25 cellular contexts compared by ENCODE assay signal in genomic region chr15:50140097-50140496, GRCh38. TPM values are rescaled to one million over a fixed set of nuclear protein-coding genes. Genes with fewer than 3 reads are reported as not detected.
"Had no signal": no experiment of that assay in that cellular context is flagged by ENCODE, and none has a peak within 500 bp of the region (broad histone marks: within the 10 kb centered on the region; RNA-seq: fewer than 3 reads in every experiment).

No MANE protein-coding gene starts in this region.

- H3K4me1 ChIP-seq: vagina had no signal

- H3K4me1 Mint-ChIP-seq: naive B cell had no signal

- DNase-seq: activated B cell treated with CpG ODN at 0.5 μM for 24 hours; activated CD4-positive, alpha-beta T cell treated with anti-CD3 and anti-CD28 coated beads, Interleukin-2, amount 50 U/mL, for 4 hours; activated naive CD4-positive, alpha-beta T cell; activated T-cell treated with anti-CD3 and anti-CD28 coated beads for 4 hours; activated T-cell treated with anti-CD3 and anti-CD28 coated beads, Interleukin-2, amount 50 U/mL, for 72 hours; effector CD4-positive, alpha-beta T cell; left ventricle myocardium superior; naive B cell; nephron progenitor cell; stimulated activated CD4-positive, alpha-beta T cell treated with anti-CD3 and anti-CD28 coated beads, Interleukin-4, amount 100 ng/mL, for 24 hours had no signal

- H3K9me3 Mint-ChIP-seq: activated B cell treated with CpG ODN at 0.5 μM for 24 hours; central memory CD8-positive, alpha-beta T cell; mesothelial cell of epicardium; naive B cell; nephron progenitor cell; stimulated activated effector memory CD8-positive, alpha-beta T cell treated with anti-CD3 and anti-CD28 coated beads, Interleukin-12 subunit alpha, Interleukin-12 subunit beta, amount 100 ng/mL, for 72 hours; type B pancreatic cell had no signal

- H3K9me3 ChIP-seq: esophagus muscularis mucosa, neutrophil, vagina had no signal

- H3K36me3 ChIP-seq: esophagus muscularis mucosa, neutrophil, vagina had no signal

- H3K4me3 ChIP-seq: esophagus muscularis mucosa, skin epidermis, vagina had no signal

- H3K27ac ChIP-seq: esophagus muscularis mucosa, neutrophil, skin epidermis, vagina had no signal

- H3K27me3 Mint-ChIP-seq: activated B cell treated with CpG ODN at 0.5 μM for 24 hours; dendritic cell treated with granulocyte-macrophage colony-stimulating factor and Interleukin-4, amounts not matched to agents 40 ng/mL and 50 ng/mL, for 4 days; naive B cell; stimulated activated naive CD8-positive, alpha-beta T cell treated with anti-CD3 and anti-CD28 coated beads, Interleukin-15, Interleukin-2, amounts not matched to agents 100 ng/mL and 50 ng/mL, for 24 hours; type B pancreatic cell had no signal

- H3K36me3 Mint-ChIP-seq: mesothelial cell of epicardium, naive B cell, type B pancreatic cell had no signal

- H3K4me3 Mint-ChIP-seq: activated B cell treated with CpG ODN at 0.5 μM for 24 hours; activated T-cell treated with anti-CD3 and anti-CD28 coated beads, Interleukin-2, amount 50 U/mL, for 72 hours; central memory CD8-positive, alpha-beta T cell; dendritic cell treated with granulocyte-macrophage colony-stimulating factor and Interleukin-4, amounts not matched to agents 40 ng/mL and 50 ng/mL, for 4 days; mesothelial cell of epicardium; naive B cell; nephron progenitor cell; stimulated activated effector memory CD8-positive, alpha-beta T cell treated with anti-CD3 and anti-CD28 coated beads, Interleukin-12 subunit alpha, Interleukin-12 subunit beta, amount 100 ng/mL, for 72 hours; stimulated activated naive CD8-positive, alpha-beta T cell treated with anti-CD3 and anti-CD28 coated beads, Interleukin-15, Interleukin-2, amounts not matched to agents 100 ng/mL and 50 ng/mL, for 24 hours; type B pancreatic cell had no signal

- H3K27ac Mint-ChIP-seq: activated B cell treated with CpG ODN at 0.5 μM for 24 hours; activated naive CD4-positive, alpha-beta T cell treated with anti-CD3 and anti-CD28 coated beads, Interleukin-2, amount 50 U/mL, for 72 hours; activated T-cell treated with anti-CD3 and anti-CD28 coated beads, Interleukin-2, amount 50 U/mL, for 72 hours; dendritic cell treated with granulocyte-macrophage colony-stimulating factor and Interleukin-4, amounts not matched to agents 40 ng/mL and 50 ng/mL, for 4 days; mesothelial cell of epicardium; nephron progenitor cell; stimulated activated effector memory CD8-positive, alpha-beta T cell treated with anti-CD3 and anti-CD28 coated beads, Interleukin-12 subunit alpha, Interleukin-12 subunit beta, amount 100 ng/mL, for 72 hours; type B pancreatic cell had no signal

- H3K27me3 ChIP-seq: esophagus muscularis mucosa, neutrophil, vagina had no signal

- ATAC-seq: activated naive CD4-positive, alpha-beta T cell treated with anti-CD3 and anti-CD28 coated beads, Interleukin-2, amount 50 U/mL, for 72 hours; activated T-cell treated with anti-CD3 and anti-CD28 coated beads, Interleukin-2, amount 50 U/mL, for 72 hours; left ventricle myocardium superior; sciatic nerve; stimulated activated effector memory CD8-positive, alpha-beta T cell treated with anti-CD3 and anti-CD28 coated beads, Interleukin-12 subunit alpha, Interleukin-12 subunit beta, amount 100 ng/mL, for 72 hours had no signal

- FAIRE-seq: bronchial epithelial cell, frontal cortex had no signal

RNA-seq across cellular contexts. Expression of gene ATP8B4, which starts 21.1 kb away (rescaled TPM):
- total RNA-seq: osteocyte had no signal

RNA-seq across cellular contexts. Expression of gene SLC27A2, which starts 41.9 kb away (rescaled TPM):
- total RNA-seq: left ventricle myocardium superior, osteocyte had no signal
